In the genomic region with DNA sequence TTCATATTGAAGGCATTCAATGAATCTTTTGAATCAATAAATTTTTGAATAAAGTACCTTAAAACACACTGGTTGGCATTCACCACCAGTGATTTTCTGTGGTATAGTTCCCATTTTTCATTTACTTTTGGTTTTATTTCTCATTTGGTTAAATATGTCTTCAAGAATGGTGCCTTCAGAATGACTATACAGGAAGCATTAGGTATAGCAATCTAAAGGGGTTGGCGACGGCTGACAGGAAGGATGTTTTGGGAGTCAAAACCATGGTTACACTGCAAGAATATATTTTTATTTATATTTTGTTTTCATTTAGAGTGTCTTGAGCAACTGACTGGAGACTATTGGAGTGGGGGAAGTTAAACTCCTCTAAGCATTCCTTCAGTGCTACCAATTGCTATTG, we compare ENCODE assay signal across 22 cellular contexts.
DNase-seq lines count a peak whose midpoint lies in the region; ATAC-seq, FAIRE-seq and TF ChIP-seq lines count a peak whose summit lies in the region.
"Had no signal": no experiment of that assay in that cellular context is flagged by ENCODE, and none has a peak within 500 bp of the region (broad histone marks: within the 10 kb centered on the region; RNA-seq: fewer than 3 reads in every experiment).

No MANE protein-coding gene starts in this region.

- no peak for TF ChIP-seq POLR2A in right lobe of liver (IDR thresholded peaks at IDR 0.05)

- peaks cover 3% of the 10 kb centered on the region for H3K9me3 Mint-ChIP-seq in activated T-helper 17 cell treated with anti-CD3 and anti-CD28 coated beads, Interleukin-2, amount 50 U/mL, for 72 hours

- intact Hi-C loops in right lobe of liver (cut with DNase I), result no loop called here

- no peak overlapping the region for H3K4me3 ChIP-seq in right lobe of liver
- H3K4me3 ChIP-seq: K562, spleen, uterus had no signal

- no peak for DNase-seq in mesenteric fat pad (ENCODE audit: low spot score)
- no peak for DNase-seq in urothelium cell line (ENCODE audit: low spot score)
- DNase-seq in right lobe of liver, result no peak
- DNase-seq: activated CD4-positive, CD25-positive, alpha-beta regulatory T cell treated with anti-CD3 and anti-CD28 coated beads, Interleukin-2, amount 50 U/mL, for 72 hours; activated naive CD8-positive, alpha-beta T cell treated with anti-CD3 and anti-CD28 coated beads for 36 hours; activated T-cell treated with anti-CD3 and anti-CD28 coated beads for 4 hours; caudate nucleus; naive B cell; NCI-H1105 treated with DMSO at 0.1 percent for 48 hours; posterior cingulate gyrus; SHP77 treated with DMSO at 0.1 percent for 48 hours; spleen; stimulated activated naive CD8-positive, alpha-beta T cell treated with anti-CD3 and anti-CD28 coated beads, Interleukin-15, Interleukin-2, amounts not matched to agents 100 U/mL and 50 U/mL, for 24 hours; uterus had no signal

- no peaks in the 10 kb centered on the region for H3K9me3 ChIP-seq in right lobe of liver
- H3K9me3 ChIP-seq: uterus had no signal

- no peak for TF ChIP-seq CTCF in right lobe of liver (IDR thresholded peaks at IDR 0.05)

- H3K36me3 Mint-ChIP-seq in activated T-helper 17 cell treated with anti-CD3 and anti-CD28 coated beads, Interleukin-2, amount 50 U/mL, for 72 hours (ENCODE audit: low read depth), result no peaks in the 10 kb centered on the region
- H3K36me3 Mint-ChIP-seq: activated naive CD8-positive, alpha-beta T cell treated with anti-CD3 and anti-CD28 coated beads for 36 hours; naive B cell had no signal

- FAIRE-seq in urothelium cell line (lab: Jason Lieb, UNC), result no peak
- FAIRE-seq: H54, K562 had no signal

- 69% methylated on average over 2 of the region's 2 CpGs for WGBS in right lobe of liver (ENCODE audit: insufficient coverage, low coverage, low lambda C conversion rate, missing lambda C conversion rate)

- peak; percentile 62 for ATAC-seq in GM18861 (IDR thresholded peaks at IDR 0.05; ENCODE audit: unreplicated experiment)
- peak; percentile 62 for ATAC-seq in GM21515 (IDR thresholded peaks at IDR 0.05; ENCODE audit: unreplicated experiment)
- peak; percentile 59 for ATAC-seq in HG03025 (IDR thresholded peaks at IDR 0.05; ENCODE audit: low FRiP score, unreplicated experiment)
- peak; percentile 70 for ATAC-seq in HG03565 (IDR thresholded peaks at IDR 0.05; ENCODE audit: unreplicated experiment)
- no peak for ATAC-seq in activated T-helper 17 cell treated with anti-CD3 and anti-CD28 coated beads, Interleukin-2, amount 50 U/mL, for 72 hours (replicated peaks)
- ATAC-seq in right lobe of liver, result no peak
- ATAC-seq: K562; stimulated activated naive CD8-positive, alpha-beta T cell treated with anti-CD3 and anti-CD28 coated beads, Interleukin-15, Interleukin-2, amounts not matched to agents 100 U/mL and 50 U/mL, for 24 hours had no signal

- H3K4me1 Mint-ChIP-seq in activated T-helper 17 cell treated with anti-CD3 and anti-CD28 coated beads, Interleukin-2, amount 50 U/mL, for 72 hours, result no peaks in the 10 kb centered on the region
- H3K4me1 Mint-ChIP-seq: activated naive CD8-positive, alpha-beta T cell treated with anti-CD3 and anti-CD28 coated beads for 36 hours; naive B cell had no signal

- H3K27ac ChIP-seq in right lobe of liver, result no peak overlapping the region
- H3K27ac ChIP-seq: HL-60, spleen, uterus had no signal

- no peak overlapping the region for H3K4me3 Mint-ChIP-seq in activated T-helper 17 cell treated with anti-CD3 and anti-CD28 coated beads, Interleukin-2, amount 50 U/mL, for 72 hours
- H3K4me3 Mint-ChIP-seq: activated naive CD8-positive, alpha-beta T cell treated with anti-CD3 and anti-CD28 coated beads for 36 hours; naive B cell had no signal

- no peaks in the 10 kb centered on the region for H3K36me3 ChIP-seq in right lobe of liver
- H3K36me3 ChIP-seq: spleen, uterus had no signal

- no peaks in the 10 kb centered on the region for H3K27me3 Mint-ChIP-seq in activated T-helper 17 cell treated with anti-CD3 and anti-CD28 coated beads, Interleukin-2, amount 50 U/mL, for 72 hours
- H3K27me3 Mint-ChIP-seq: activated naive CD8-positive, alpha-beta T cell treated with anti-CD3 and anti-CD28 coated beads for 36 hours; naive B cell had no signal

- H3K27ac Mint-ChIP-seq in activated T-helper 17 cell treated with anti-CD3 and anti-CD28 coated beads, Interleukin-2, amount 50 U/mL, for 72 hours, result no peak overlapping the region
- H3K27ac Mint-ChIP-seq: activated naive CD8-positive, alpha-beta T cell treated with anti-CD3 and anti-CD28 coated beads for 36 hours; naive B cell had no signal

- H3K27me3 ChIP-seq in right lobe of liver, result no peaks in the 10 kb centered on the region
- H3K27me3 ChIP-seq: spleen, uterus had no signal

- H3K4me1 ChIP-seq in right lobe of liver, result no peaks in the 10 kb centered on the region
- H3K4me1 ChIP-seq: spleen, uterus had no signal

Comparison
In these comparisons a context has a peak if more than half of its experiments do, and no peak if none do; other contexts are left out.
1. ATAC-seq: peak in GM18861 (single experiment), GM21515 (single experiment), HG03025 (single experiment) and HG03565 (single experiment); none in activated T-helper 17 cell treated with anti-CD3 and anti-CD28 coated beads, Interleukin-2, amount 50 U/mL, for 72 hours (single experiment) and right lobe of liver (0 of 4).